Comparison of ENCODE assay signal across 1 cellular context in genomic region chr2:70087703-70088507, GRCh38.
TF ChIP-seq lines count a peak whose summit lies in the region.

No MANE protein-coding gene starts in this region.

TF ChIP-seq in HepG2, 621 proteins besides CTCF, POLR2A, EP300 and RAD21 (continued from another document and continues in another):
- peak; percentile 31; the same call in 1 of the 2 replicates for TF ChIP-seq ZNF609 (CRISPR knock-in tag; IDR thresholded peaks at IDR 0.05; ENCODE audit: borderline replicate concordance)
- TF ChIP-seq ZNF879 (CRISPR knock-in tag; IDR thresholded peaks at IDR 0.05) = peak; percentile 2; the same call in 1 of the 2 replicates
- TF ChIP-seq AGO2 (optimal IDR thresholded peaks at IDR 0.05; ENCODE audit: low read depth, low read length) = peak; percentile 98
- TF ChIP-seq KLF9 (CRISPR knock-in tag; IDR thresholded peaks at IDR 0.05; ENCODE audit: low read depth) = no peak
- TF ChIP-seq AGO1 (IDR thresholded peaks at IDR 0.05; ENCODE audit: low read depth, low read length, poor library complexity, severe bottlenecking) = no peak
- TF ChIP-seq NONO (IDR thresholded peaks at IDR 0.05) = no peak
- TF ChIP-seq NONO (CRISPR knock-in tag; conservative IDR thresholded peaks at IDR 0.05) = peak; percentile 56
- TF ChIP-seq ZNF510 (CRISPR knock-in tag; IDR thresholded peaks at IDR 0.05; ENCODE audit: low read depth) = peak; percentile 72; the same call in 1 of the 2 replicates
- TF ChIP-seq HMG20B (CRISPR knock-in tag; conservative IDR thresholded peaks at IDR 0.05) = peak; percentile 10; the same call in 1 of the 2 replicates
- no peak for TF ChIP-seq HNF1B (CRISPR knock-in tag; IDR thresholded peaks at IDR 0.05)
- TF ChIP-seq CENPBD1 (CRISPR knock-in tag; IDR thresholded peaks at IDR 0.05; ENCODE audit: borderline replicate concordance, low read depth) = no peak
- TF ChIP-seq ZNF350 (CRISPR knock-in tag; IDR thresholded peaks at IDR 0.05; ENCODE audit: borderline replicate concordance, low read depth) = peak; percentile 65
- peak; percentile 14; the same call in 1 of the 2 replicates for TF ChIP-seq STAT6 (CRISPR knock-in tag; IDR thresholded peaks at IDR 0.05; ENCODE audit: borderline replicate concordance)
- no peak; the same call in 1 of the 2 replicates for TF ChIP-seq POLR2AphosphoS2 (IDR thresholded peaks at IDR 0.05; ENCODE audit: low read depth, low read length)
- TF ChIP-seq MAFK (conservative IDR thresholded peaks at IDR 0.05 in 1 of 2, IDR thresholded peaks at IDR 0.05 in 1 of 2; ENCODE audit: low read length in 2 of 2) = peak; percentile 15 to 16; a peak in 1 of 4 replicates
- TF ChIP-seq THAP8 (CRISPR knock-in tag; IDR thresholded peaks at IDR 0.05; ENCODE audit: borderline replicate concordance) = 0 out of 2 replicates have a peak, but pooled peaks have one; percentile 71
- TF ChIP-seq ZFP91 (CRISPR knock-in tag; IDR thresholded peaks at IDR 0.05; ENCODE audit: borderline replicate concordance) = peak; percentile 90; the same call in 1 of the 2 replicates
- TF ChIP-seq ZNF44 (CRISPR knock-in tag; IDR thresholded peaks at IDR 0.05) = no peak
- no peak for TF ChIP-seq ZNF207 (IDR thresholded peaks at IDR 0.05; ENCODE audit: borderline replicate concordance)
- TF ChIP-seq MLXIP (CRISPR knock-in tag; IDR thresholded peaks at IDR 0.05; ENCODE audit: borderline replicate concordance) = no peak
- TF ChIP-seq ZNF414 (CRISPR knock-in tag; IDR thresholded peaks at IDR 0.05) = no peak
- TF ChIP-seq ZNF674 (CRISPR knock-in tag; IDR thresholded peaks at IDR 0.05; ENCODE audit: low read depth) = no peak
- peak; percentile 39; the same call in 1 of the 2 replicates for TF ChIP-seq ZNF501 (CRISPR knock-in tag; IDR thresholded peaks at IDR 0.05)
- TF ChIP-seq ZBTB14 (CRISPR knock-in tag; IDR thresholded peaks at IDR 0.05) = no peak
- no peak for TF ChIP-seq ZNF460 (CRISPR knock-in tag; IDR thresholded peaks at IDR 0.05; ENCODE audit: borderline replicate concordance)
- TF ChIP-seq ZBTB3 (CRISPR knock-in tag; IDR thresholded peaks at IDR 0.05; ENCODE audit: borderline replicate concordance, low read depth) = peak; percentile 74; the same call in 1 of the 2 replicates
- 0 out of 2 replicates have a peak, but pooled peaks have one; percentile 46 for TF ChIP-seq AKAP8 (CRISPR knock-in tag; IDR thresholded peaks at IDR 0.05)
- TF ChIP-seq SPEN (CRISPR knock-in tag; IDR thresholded peaks at IDR 0.05; ENCODE audit: low read depth) = peak; percentile 78; the same call in 1 of the 2 replicates
- peak; percentile 97 for TF ChIP-seq ZNF891 (CRISPR knock-in tag; IDR thresholded peaks at IDR 0.05)
- no peak for TF ChIP-seq ZC3H4 (CRISPR knock-in tag; IDR thresholded peaks at IDR 0.05; ENCODE audit: borderline replicate concordance)
- TF ChIP-seq ZBTB44 (CRISPR knock-in tag; IDR thresholded peaks at IDR 0.05) = peak; percentile 83; the same call in 1 of the 2 replicates
- 0 out of 2 replicates have a peak, but pooled peaks have one; percentile 22 for TF ChIP-seq PCBP1 (IDR thresholded peaks at IDR 0.05; ENCODE audit: borderline replicate concordance, low read depth, low read length)
- TF ChIP-seq ATAD3A (CRISPR knock-in tag; IDR thresholded peaks at IDR 0.05) = no peak
- no peak for TF ChIP-seq HOMEZ (CRISPR knock-in tag; IDR thresholded peaks at IDR 0.05; ENCODE audit: low read depth)
